10 cellular contexts compared by ENCODE assay signal in the genomic region with DNA sequence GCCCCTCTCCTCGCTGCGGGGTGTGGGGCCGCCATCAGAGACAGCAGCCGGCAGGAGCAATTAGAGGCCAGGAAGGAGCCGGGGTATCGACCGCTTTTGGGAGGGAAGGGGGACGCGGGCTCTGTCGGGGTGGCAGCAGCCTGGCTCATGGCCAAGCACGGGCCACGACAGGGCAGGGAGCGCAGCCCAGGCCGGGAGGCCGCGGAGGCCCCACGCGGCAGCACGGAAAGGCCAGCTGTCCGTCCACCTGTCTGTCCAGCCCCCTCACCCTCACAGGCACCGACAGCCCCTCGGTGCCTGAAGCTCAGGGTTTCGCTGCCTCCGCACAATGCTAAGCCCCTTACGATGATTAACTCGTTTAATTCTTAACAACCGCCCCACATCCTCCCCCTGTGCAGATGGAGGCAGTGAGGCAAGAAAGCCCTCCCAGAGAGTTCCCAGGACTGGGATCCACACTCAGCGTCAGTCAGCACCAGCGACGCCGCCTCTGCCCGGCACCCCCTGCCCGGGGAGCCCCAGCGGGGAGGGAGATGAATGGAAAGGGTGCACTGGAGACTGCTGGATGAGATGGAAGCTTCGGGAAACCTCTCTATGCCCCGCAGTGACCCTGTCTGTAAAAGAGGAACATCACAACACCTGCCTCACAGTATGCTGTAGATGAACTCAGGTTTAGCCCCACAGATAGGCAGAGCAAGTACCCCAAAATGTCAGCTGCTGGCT. TPM values are rescaled to one million over a fixed set of nuclear protein-coding genes. Genes with fewer than 3 reads are reported as not detected.
DNase-seq lines count a peak whose midpoint lies in the region; ATAC-seq and TF ChIP-seq lines count a peak whose summit lies in the region.
"Had no signal": no experiment of that assay in that cellular context is flagged by ENCODE, and none has a peak within 500 bp of the region (broad histone marks: within the 10 kb centered on the region; RNA-seq: fewer than 3 reads in every experiment).

No MANE protein-coding gene starts in this region.

- peaks cover 2% of the 10 kb centered on the region for H3K27me3 Mint-ChIP-seq in GM23338 (ENCODE audit: insufficient read depth, low read depth, poor library complexity)
- no peaks in the 10 kb centered on the region for H3K27me3 Mint-ChIP-seq in activated CD8-positive, alpha-beta T cell treated with anti-CD3 and anti-CD28 coated beads for 36 hours

- no peak for TF ChIP-seq CTCF in GM23338 (conservative IDR thresholded peaks at IDR 0.05; ENCODE audit: low read depth in 2 of 2)
- TF ChIP-seq CTCF in activated CD8-positive, alpha-beta T cell treated with anti-CD3 and anti-CD28 coated beads for 36 hours (IDR thresholded peaks at IDR 0.05) = no peak

- H3K4me2 ChIP-seq in GM23338 = peak overlapping the region; percentile 48

- H3K36me3 Mint-ChIP-seq in GM23338 (ENCODE audit: low read depth) = peaks cover 14% of the 10 kb centered on the region
- H3K36me3 Mint-ChIP-seq in activated CD8-positive, alpha-beta T cell treated with anti-CD3 and anti-CD28 coated beads for 36 hours (ENCODE audit: low read depth) = peaks cover 5% of the 10 kb centered on the region

- no peak overlapping the region for H3K4me3 Mint-ChIP-seq in GM23338
- no peak overlapping the region for H3K4me3 Mint-ChIP-seq in activated CD8-positive, alpha-beta T cell treated with anti-CD3 and anti-CD28 coated beads for 36 hours

- H3K27ac ChIP-seq in GM23338 (ENCODE audit: low read depth) (peak overlapping the region; percentile 81), skin epidermis (peak overlapping the region in 11 of 21 experiments; percentile 4 to 70 (median 48))

- DNase-seq in GM23338 (ENCODE audit: low spot score) (no peak), NT2/D1 (ENCODE audit: low read depth, low spot score) (no peak), glomerular visceral epithelial cell (ENCODE audit: extremely low spot score) (peak; percentile 91), occipital lobe (lab: John Stamatoyannopoulos, UW) (no peak)
- DNase-seq in activated CD8-positive, alpha-beta T cell treated with anti-CD3 and anti-CD28 coated beads for 36 hours = no peak
- DNase-seq: activated CD4-positive, CD25-positive, alpha-beta regulatory T cell treated with anti-CD3 and anti-CD28 coated beads, Interleukin-2, amount 50 U/mL, for 72 hours had no signal

- H3K79me2 ChIP-seq in GM23338 (replicated peaks; ENCODE audit: insufficient read depth) = peaks cover 84% of the 10 kb centered on the region

- peak; percentile 7 for ATAC-seq in GM23338
- ATAC-seq in HG03571 (IDR thresholded peaks at IDR 0.05; ENCODE audit: unreplicated experiment) = no peak
- no peak for ATAC-seq in activated CD8-positive, alpha-beta T cell treated with anti-CD3 and anti-CD28 coated beads for 36 hours

- CTCF ChIA-PET in activated CD8-positive, alpha-beta T cell treated with anti-CD3 and anti-CD28 coated beads for 36 hours (lab: Charles Lee) = no interaction called here

- no peaks in the 10 kb centered on the region; the same call in 1 of the 2 replicates for H3K9me3 ChIP-seq in NT2/D1 (ENCODE audit: insufficient read depth, low read length)
- H3K9me3 ChIP-seq: prostate gland, upper lobe of left lung had no signal

- H3F3A ChIP-seq in GM23338 (replicated peaks; ENCODE audit: low read depth) = no peaks in the 10 kb centered on the region

- H3K4me1 ChIP-seq in GM23338 (ENCODE audit: insufficient read depth) (peaks cover 35% of the 10 kb centered on the region), NT2/D1 (ENCODE audit: insufficient read depth, insufficient read length) (peaks cover 57% of the 10 kb centered on the region)

- intact Hi-C loops in activated CD8-positive, alpha-beta T cell treated with anti-CD3 and anti-CD28 coated beads for 36 hours (cut with micrococcal nuclease) = loop anchor here (10.0 kb wide), 1 partner anchor 89 kb away; no protein-coding TSS in a partner anchor

- H3K27ac Mint-ChIP-seq in GM23338 = peak overlapping the region; percentile 87
- no peak overlapping the region for H3K27ac Mint-ChIP-seq in activated CD8-positive, alpha-beta T cell treated with anti-CD3 and anti-CD28 coated beads for 36 hours

- no peaks in the 10 kb centered on the region for H3K9me2 ChIP-seq in GM23338 (ENCODE audit: insufficient read depth)

- H3K36me3 ChIP-seq in GM23338 (ENCODE audit: insufficient read depth) = no peaks in the 10 kb centered on the region
- peaks cover 41% of the 10 kb centered on the region for H3K36me3 ChIP-seq in NT2/D1 (ENCODE audit: insufficient read depth, insufficient read length, low read length)
- H3K36me3 ChIP-seq: prostate gland, upper lobe of left lung had no signal

- no peak overlapping the region for H2AFZ ChIP-seq in GM23338

- H3K27me3 ChIP-seq in GM23338 (ENCODE audit: insufficient read depth) (no peaks in the 10 kb centered on the region), NT2/D1 (ENCODE audit: insufficient read depth, insufficient read length) (no peaks in the 10 kb centered on the region)
- H3K27me3 ChIP-seq: upper lobe of left lung had no signal

- H3K4me3 ChIP-seq in GM23338 (no peak overlapping the region), NT2/D1 (ENCODE audit: insufficient read length, low read depth) (no peak overlapping the region), skin epidermis (no peak overlapping the region)
- H3K4me3 ChIP-seq: prostate gland, upper lobe of left lung had no signal

- peaks cover 5% of the 10 kb centered on the region; the same call in 1 of the 3 replicates for H3K9me3 Mint-ChIP-seq in GM23338
- H3K9me3 Mint-ChIP-seq in activated CD8-positive, alpha-beta T cell treated with anti-CD3 and anti-CD28 coated beads for 36 hours = no peaks in the 10 kb centered on the region

- peak overlapping the region; percentile 26 for H3K9ac ChIP-seq in NT2/D1 (ENCODE audit: insufficient read length, low read depth)

- peaks cover 41% of the 10 kb centered on the region for H4K20me1 ChIP-seq in GM23338 (replicated peaks; ENCODE audit: insufficient read depth)

- H3K4me1 Mint-ChIP-seq in GM23338 = peaks cover 40% of the 10 kb centered on the region
- peaks cover 62% of the 10 kb centered on the region for H3K4me1 Mint-ChIP-seq in activated CD8-positive, alpha-beta T cell treated with anti-CD3 and anti-CD28 coated beads for 36 hours (ENCODE audit: low read depth)

- POLR2A ChIA-PET in activated CD8-positive, alpha-beta T cell treated with anti-CD3 and anti-CD28 coated beads for 36 hours (lab: Charles Lee) = interaction anchor here (0.7 kb wide), 1 partner anchor 19 kb away, joined by 3 read pairs; no protein-coding TSS in a partner anchor

TF ChIP-seq in GM23338, 12 proteins besides CTCF, POLR2A, EP300 and RAD21 (continues in another document):
- no peak for TF ChIP-seq EZH2phosphoT487 (IDR thresholded peaks at IDR 0.05; ENCODE audit: unreplicated experiment)
- no peak for TF ChIP-seq ZNF114 (CRISPR knock-in tag; IDR thresholded peaks at IDR 0.05)
- no peak for TF ChIP-seq EZH2 (IDR thresholded peaks at IDR 0.05; ENCODE audit: low read depth, unreplicated experiment)
- TF ChIP-seq, protein P1, sequence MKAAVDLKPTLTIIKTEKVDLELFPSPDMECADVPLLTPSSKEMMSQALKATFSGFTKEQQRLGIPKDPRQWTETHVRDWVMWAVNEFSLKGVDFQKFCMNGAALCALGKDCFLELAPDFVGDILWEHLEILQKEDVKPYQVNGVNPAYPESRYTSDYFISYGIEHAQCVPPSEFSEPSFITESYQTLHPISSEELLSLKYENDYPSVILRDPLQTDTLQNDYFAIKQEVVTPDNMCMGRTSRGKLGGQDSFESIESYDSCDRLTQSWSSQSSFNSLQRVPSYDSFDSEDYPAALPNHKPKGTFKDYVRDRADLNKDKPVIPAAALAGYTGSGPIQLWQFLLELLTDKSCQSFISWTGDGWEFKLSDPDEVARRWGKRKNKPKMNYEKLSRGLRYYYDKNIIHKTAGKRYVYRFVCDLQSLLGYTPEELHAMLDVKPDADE (IDR thresholded peaks at IDR 0.05) = no peak
- no peak for TF ChIP-seq JUNB (IDR thresholded peaks at IDR 0.05; ENCODE audit: unreplicated experiment)
- TF ChIP-seq NANOG (IDR thresholded peaks at IDR 0.05; ENCODE audit: borderline replicate concordance) = no peak
- no peak for TF ChIP-seq STAT1 (IDR thresholded peaks at IDR 0.05; ENCODE audit: unreplicated experiment)
- no peak for TF ChIP-seq ZNF331 (CRISPR knock-in tag; IDR thresholded peaks at IDR 0.05; ENCODE audit: low read depth)
- no peak for TF ChIP-seq POLR2AphosphoS5 (IDR thresholded peaks at IDR 0.05; ENCODE audit: low read depth)
- TF ChIP-seq CREB1 (CRISPR knock-in tag; IDR thresholded peaks at IDR 0.05; ENCODE audit: low read depth) = no peak

RNA-seq across cellular contexts. Expression of a gene that starts 23.7 kb away (rescaled TPM):
- 180 and 190 TPM in 2 replicates for total RNA-seq in GM23338 (2014; rRNA removed; shearing (Covaris generic))
- 69.6 and 76.5 TPM in 2 replicates for polyA plus RNA-seq in GM23338 (2016; fragmentation: Nextera tagmentation; extraction: Ambion mirVana)
- 12.8 TPM for total RNA-seq in occipital lobe
- total RNA-seq in activated CD8-positive, alpha-beta T cell treated with anti-CD3 and anti-CD28 coated beads for 36 hours = 100 to 1,000 TPM; 105 to 110 TPM
